ENCODE assay signal across 35 cellular contexts in the genomic region with DNA sequence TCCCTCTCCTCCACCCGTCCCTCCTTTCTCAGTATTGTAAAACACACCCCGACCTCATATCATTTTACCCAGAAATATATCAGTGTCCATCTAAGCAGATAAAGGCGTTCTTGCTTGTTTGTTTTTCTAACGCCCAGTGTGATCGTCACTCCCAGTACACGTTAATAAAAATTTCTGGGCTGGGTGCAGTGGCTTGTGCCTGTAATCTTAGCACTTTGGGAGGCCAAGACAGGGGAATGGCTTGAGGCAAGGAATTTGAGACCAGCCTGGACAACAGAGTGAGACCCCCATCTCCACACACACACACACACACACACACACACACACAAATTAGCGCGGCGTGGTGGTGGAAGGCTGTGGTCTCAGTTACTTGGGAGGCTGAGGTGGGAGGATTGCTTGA. TPM values are rescaled to one million over a fixed set of nuclear protein-coding genes. Genes with fewer than 3 reads are reported as not detected.
"Had no signal": no experiment of that assay in that cellular context is flagged by ENCODE, and none has a peak within 500 bp of the region (broad histone marks: within the 10 kb centered on the region; RNA-seq: fewer than 3 reads in every experiment).

No MANE protein-coding gene starts in this region.

- H3K27me3 ChIP-seq: brain microvascular endothelial cell had no signal

- H3K27ac ChIP-seq: brain microvascular endothelial cell, RWPE1, WERI-Rb-1 had no signal

- H3K36me3 ChIP-seq: brain microvascular endothelial cell, WERI-Rb-1 had no signal

- ATAC-seq: activated T-cell treated with anti-CD3 and anti-CD28 coated beads, Interleukin-2, amount 50 U/mL, for 72 hours; activated T-helper 17 cell treated with anti-CD3 and anti-CD28 coated beads, Interleukin-2, amount 50 U/mL, for 72 hours; PC-3; Right ventricle myocardium inferior; SK-N-SH treated with all-trans-retinoic acid at 6 μM for 48 hours; T-cell; T-helper 17 cell had no signal

- DNase-seq: activated CD4-positive, alpha-beta memory T cell treated with anti-CD3 and anti-CD28 coated beads, Interleukin-2, amount 10 ng/mL, durations not matched to agents 7 days and 5 days; activated CD4-positive, alpha-beta T cell treated with anti-CD3 and anti-CD28 coated beads for 1 hour; activated CD4-positive, alpha-beta T cell treated with anti-CD3 and anti-CD28 coated beads for 48 hours; activated CD4-positive, CD25-positive, alpha-beta regulatory T cell; activated effector memory CD4-positive, alpha-beta T cell treated with anti-CD3 and anti-CD28 coated beads, Interleukin-2, amount 50 U/mL, for 16 hours; activated naive CD4-positive, alpha-beta T cell; activated naive CD4-positive, alpha-beta T cell treated with anti-CD3 and anti-CD28 coated beads, Interleukin-2, amount 50 U/mL, for 16 hours; activated naive CD8-positive, alpha-beta T cell treated with anti-CD3 and anti-CD28 coated beads for 36 hours; activated T-cell treated with anti-CD3 and anti-CD28 coated beads, Interleukin-2, amount 50 U/mL, for 1 hour; activated T-cell treated with anti-CD3 and anti-CD28 coated beads, Interleukin-2, amount 50 U/mL, for 72 hours; amniotic stem cell; brain microvascular endothelial cell; NCI-H1092 treated with DMSO at 0.1 percent for 48 hours; NCI-H1417; NCI-H146; NCI-H187; NCI-H2029 treated with DMSO at 0.1 percent for 48 hours; NCI-H2107; NCI-H2171; NCI-H510A; NCI-H526; NCI-H748 treated with DMSO at 0.1 percent for 48 hours; NK-92 treated with Interleukin-12 subunit alpha and Interleukin-12 subunit beta, amount 100 ng/mL, for 24 hours; SIG-M5; T-cell; T-helper 17 cell; WERI-Rb-1 had no signal

RNA-seq across cellular contexts. Expression of a gene that starts 24.4 kb away (rescaled TPM):
- total RNA-seq: activated CD4-positive, alpha-beta memory T cell treated with anti-CD3 and anti-CD28 coated beads, Interleukin-2, amount 10 ng/mL, durations not matched to agents 7 days and 5 days; activated CD8-positive, alpha-beta memory T cell treated with anti-CD3 and anti-CD28 coated beads for 36 hours; activated naive CD8-positive, alpha-beta T cell treated with anti-CD3 and anti-CD28 coated beads for 36 hours; activated T-helper 17 cell treated with anti-CD3 and anti-CD28 coated beads, Interleukin-2, amount 50 U/mL, for 72 hours; LHCN-M2; T-helper 17 cell had no signal
- polyA plus RNA-seq: aorta had no signal
